ENCODE assay signal across 2 cellular contexts in genomic region chr5:154835701-154836052, GRCh38. TPM values are rescaled to one million over a fixed set of nuclear protein-coding genes. Genes with fewer than 3 reads are reported as not detected.
"Had no signal": no experiment of that assay in that cellular context is flagged by ENCODE, and none has a peak within 500 bp of the region (broad histone marks: within the 10 kb centered on the region; RNA-seq: fewer than 3 reads in every experiment).

No MANE protein-coding gene starts in this region.

RNA-seq across cellular contexts. Expression of gene FAXDC2, which starts 14.7 kb away (rescaled TPM):
- total RNA-seq: activated B cell treated with CpG ODN at 0.5 μM for 24 hours; activated CD8-positive, alpha-beta T cell treated with anti-CD3 and anti-CD28 coated beads for 36 hours had no signal
